Comparison of ENCODE assay signal across 8 cellular contexts in genomic region chr3:197752107-197752506, GRCh38. TPM values are rescaled to one million over a fixed set of nuclear protein-coding genes. Genes with fewer than 3 reads are reported as not detected.
DNase-seq lines count a peak whose midpoint lies in the region; ATAC-seq and TF ChIP-seq lines count a peak whose summit lies in the region.

No MANE protein-coding gene starts in this region.

- H3K4me3 Mint-ChIP-seq in CD4-positive, alpha-beta memory T cell, result peak overlapping the region; percentile 74 to 89 (median 78)

- no peak for TF ChIP-seq EP300 in neural cell (conservative IDR thresholded peaks at IDR 0.05; ENCODE audit: poor library complexity, severe bottlenecking)

- H3K9me3 Mint-ChIP-seq in CD4-positive, alpha-beta memory T cell, result no peaks in the 10 kb centered on the region

- peak overlapping the region; percentile 63 for H3K4me2 ChIP-seq in IMR-90 (ENCODE audit: low read depth, low read length)
- peak overlapping the region; percentile 42 for H3K4me2 ChIP-seq in neural cell (ENCODE audit: low read length)

- H3K27me3 Mint-ChIP-seq in CD4-positive, alpha-beta memory T cell, result peaks cover 0 to 2% of the 10 kb centered on the region in 2 donors

- H3K79me2 ChIP-seq in neural cell (replicated peaks; ENCODE audit: insufficient read depth, low read length), result peaks cover 61% of the 10 kb centered on the region

- no peak overlapping the region for H3K56ac ChIP-seq in IMR-90 (ENCODE audit: extremely low read depth, insufficient read depth, low read length)

- H3K4me1 Mint-ChIP-seq in CD4-positive, alpha-beta memory T cell, result peaks cover 40 to 71% (median 52%) of the 10 kb centered on the region in 4 donors

- H4K8ac ChIP-seq in IMR-90 (ENCODE audit: low read depth in 2 of 2, low read length in 2 of 2), result no peak overlapping the region

- H3K27ac Mint-ChIP-seq in CD4-positive, alpha-beta memory T cell, result peak overlapping the region; percentile 74 to 97 (median 81)

- intact Hi-C loops in CD4-positive, alpha-beta memory T cell (cut with micrococcal nuclease), result loop anchor here (5.0 kb wide), 1 partner anchor 200 kb away; the partner anchor contains the start of gene RPL35A
- intact Hi-C loops in IMR-90 (cut with micrococcal nuclease) (no loop called here), ascending aorta (cut with DNase I) (no loop called here), posterior cingulate gyrus (cut with DNase I) (loop anchor here (5.0 kb wide), 1 partner anchor 40 kb away; the partner anchor contains the start of gene LRCH3)

- H3K36me3 Mint-ChIP-seq in CD4-positive, alpha-beta memory T cell, result peaks cover 5 to 23% of the 10 kb centered on the region in 2 donors

- H3K79me1 ChIP-seq in IMR-90 (ENCODE audit: low read depth in 1 of 2, low read length in 2 of 2), result peaks cover 7 to 33% of the 10 kb centered on the region in 2 experiments; a peak in 3 of 4 replicates

- H4K91ac ChIP-seq in IMR-90 (ENCODE audit: insufficient read depth, low read depth, low read length), result no peak overlapping the region

- peaks cover 6% of the 10 kb centered on the region; the same call in 1 of the 2 replicates for H3K9me1 ChIP-seq in IMR-90 (ENCODE audit: insufficient read depth, low read length)

- 0 out of 2 replicates have a peak overlapping the region, but pooled peaks have one; percentile 22 for H3K14ac ChIP-seq in IMR-90 (replicated peaks; ENCODE audit: low read depth, low read length)

- no peak overlapping the region for H3K4ac ChIP-seq in IMR-90 (ENCODE audit: low read depth, low read length)

- no peaks in the 10 kb centered on the region for H3K9me2 ChIP-seq in neural cell (ENCODE audit: insufficient read depth, low read length)

- H3K9ac ChIP-seq in IMR-90 (ENCODE audit: low read depth, low read length) (peak overlapping the region; percentile 46; the same call in 1 of the 2 replicates), neural cell (ENCODE audit: low read length) (no peak overlapping the region)

- H3K36me3 ChIP-seq in CD4-positive, alpha-beta memory T cell (ENCODE audit: insufficient read depth, low read length), result peaks cover 8% of the 10 kb centered on the region
- no peaks in the 10 kb centered on the region for H3K36me3 ChIP-seq in IMR-90 (ENCODE audit: control insufficient read depth, insufficient read depth, low read length)
- H3K36me3 ChIP-seq in ascending aorta, result no peaks in the 10 kb centered on the region
- H3K36me3 ChIP-seq in neural cell (ENCODE audit: insufficient read depth, low read length), result no peaks in the 10 kb centered on the region

- WGBS in IMR-90 (ENCODE audit: extremely low coverage in 2 of 2, insufficient read length in 1 of 2), 2 experiments, result no CpG with 5 or more reads among the region's 5 CpGs

- CTCF ChIA-PET in CD4-positive, alpha-beta memory T cell (lab: Charles Lee; ENCODE audit: partially characterized antibody), result no interaction called here
- CTCF ChIA-PET in IMR-90 (lab: Yijun Ruan, JAX), result no interaction called here

- no peak overlapping the region for H3K4me3 ChIP-seq in CD4-positive, alpha-beta memory T cell (ENCODE audit: low read length in 2 of 2)
- H3K4me3 ChIP-seq in IMR-90 (ENCODE audit: insufficient read depth, low read depth, low read length) (no peak overlapping the region), ascending aorta (peak overlapping the region; percentile 74 to 95), neural cell (ENCODE audit: low read length) (peak overlapping the region; percentile 95)

- TF ChIP-seq POLR2A in IMR-90 (IDR thresholded peaks at IDR 0.05; ENCODE audit: low read depth, low read length), result no peak

- no peak overlapping the region for H3K27ac ChIP-seq in CD4-positive, alpha-beta memory T cell (ENCODE audit: low read depth, low read length)
- no peak overlapping the region for H3K27ac ChIP-seq in IMR-90 (ENCODE audit: insufficient read depth, low read length)
- peak overlapping the region; percentile 96 to 100 for H3K27ac ChIP-seq in ascending aorta
- peak overlapping the region; percentile 11 for H3K27ac ChIP-seq in neural cell (ENCODE audit: low read length)

- H2BK120ac ChIP-seq in IMR-90 (ENCODE audit: low read depth, low read length), result no peak overlapping the region

- peak overlapping the region; percentile 47 for H2AK9ac ChIP-seq in IMR-90 (replicated peaks; ENCODE audit: low read depth, low read length, poor library complexity)

- no peak for DNase-seq in CD4-positive, alpha-beta memory T cell
- DNase-seq in IMR-90, result no peak
- no peak for DNase-seq in ascending aorta (ENCODE audit: low spot score in 2 of 2)
- DNase-seq in HuH-7.5 (ENCODE audit: low spot score), result no peak
- no peak for DNase-seq in posterior cingulate gyrus
- DNase-seq in HCEC 1CT, result no peak
- no peak for DNase-seq in NCI-H2081 treated with DMSO at 0.1 percent for 48 hours (lab: John Stamatoyannopoulos, UW)

- H3K9me3 ChIP-seq in CD4-positive, alpha-beta memory T cell (ENCODE audit: control insufficient read depth in 1 of 2, low read length in 2 of 2), result no peaks in the 10 kb centered on the region
- no peaks in the 10 kb centered on the region for H3K9me3 ChIP-seq in IMR-90 (ENCODE audit: control insufficient read depth, insufficient read depth, low read length)
- H3K9me3 ChIP-seq in ascending aorta, result no peaks in the 10 kb centered on the region
- H3K9me3 ChIP-seq in neural cell (ENCODE audit: low read length), result no peaks in the 10 kb centered on the region

- in situ Hi-C loops in IMR-90 (cut with MboI; ENCODE audit: low sequenced_read_pairs), result no loop called here

- no peak for TF ChIP-seq CTCF in IMR-90 (conservative IDR thresholded peaks at IDR 0.05; ENCODE audit: low read depth, low read length)
- no peak for TF ChIP-seq CTCF in ascending aorta (IDR thresholded peaks at IDR 0.05)
- no peak for TF ChIP-seq CTCF in neural cell (IDR thresholded peaks at IDR 0.05; ENCODE audit: poor library complexity, severe bottlenecking)

- peaks cover 64% of the 10 kb centered on the region for H3K4me1 ChIP-seq in CD4-positive, alpha-beta memory T cell (ENCODE audit: insufficient read depth, low read length)
- peaks cover 4% of the 10 kb centered on the region for H3K4me1 ChIP-seq in IMR-90 (ENCODE audit: control insufficient read depth, insufficient read depth, low read length)
- peaks cover 0 to 17% of the 10 kb centered on the region in 2 donors for H3K4me1 ChIP-seq in ascending aorta

- POLR2A ChIA-PET in CD4-positive, alpha-beta memory T cell (lab: Charles Lee; ENCODE audit: partially characterized antibody), result interaction anchor here (2.4 kb wide), 1 partner anchor 40 kb away, joined by 31 read pairs; no protein-coding TSS in a partner anchor
- POLR2A ChIA-PET in IMR-90 (lab: Charles Lee; ENCODE audit: unreplicated experiment), result no interaction called here

- H4K20me1 ChIP-seq in IMR-90 (ENCODE audit: insufficient read depth, low read length) (peaks cover 57% of the 10 kb centered on the region), neural cell (ENCODE audit: insufficient read depth) (peaks cover 13% of the 10 kb centered on the region)

- BruUV-seq in IMR-90 (replicated peaks; lab: Mats Ljungman, UMichigan), result no TSS peak

- H2AFZ ChIP-seq in IMR-90 (replicated peaks; ENCODE audit: low read length, poor library complexity) (no peak overlapping the region), neural cell (ENCODE audit: low read depth, low read length) (no peak overlapping the region)

- H3F3A ChIP-seq in neural cell (ENCODE audit: insufficient read depth, low read length, poor library complexity, severe bottlenecking), result peaks cover 7% of the 10 kb centered on the region

- H3K18ac ChIP-seq in IMR-90 (ENCODE audit: low read depth, low read length), result no peak overlapping the region

- TF ChIP-seq RAD21 in IMR-90 (IDR thresholded peaks at IDR 0.05; ENCODE audit: low read length), result no peak
- TF ChIP-seq RAD21 in neural cell (conservative IDR thresholded peaks at IDR 0.05), result no peak

- no peak overlapping the region for H2BK5ac ChIP-seq in IMR-90 (ENCODE audit: low read depth, low read length, poor library complexity, severe bottlenecking)

- H2AK5ac ChIP-seq in IMR-90 (ENCODE audit: low read depth, low read length), result no peak overlapping the region

- no peaks in the 10 kb centered on the region for H3K27me3 ChIP-seq in CD4-positive, alpha-beta memory T cell (ENCODE audit: insufficient read depth, low read length)
- H3K27me3 ChIP-seq in IMR-90 (ENCODE audit: control insufficient read depth, insufficient read depth, low read length) (no peaks in the 10 kb centered on the region), ascending aorta (no peaks in the 10 kb centered on the region), neural cell (ENCODE audit: insufficient read depth, low read depth, low read length) (no peaks in the 10 kb centered on the region)

- ATAC-seq in IMR-90 (ENCODE audit: low read depth), result no peak

- H2BK20ac ChIP-seq in IMR-90 (ENCODE audit: low read depth, low read length), result no peak overlapping the region

- dilution Hi-C loops in IMR-90 (cut with HindIII; ENCODE audit: low sequenced_read_pairs, unreplicated experiment), result no loop called here

- peak overlapping the region; percentile 67 for H3K23ac ChIP-seq in IMR-90 (ENCODE audit: low read depth, low read length)

- no peak overlapping the region for H4K5ac ChIP-seq in IMR-90 (ENCODE audit: low read depth, low read length)

- no peak overlapping the region for H2BK15ac ChIP-seq in IMR-90 (ENCODE audit: low read depth, low read length)

RNA-seq across cellular contexts. Expression of gene FYTTD1, which starts 2.4 kb away (rescaled TPM):
- 10 to 100 TPM; 60.0 to 60.2 TPM for total RNA-seq in CD4-positive, alpha-beta memory T cell
- 100 to 1,000 TPM in 1 of 2 donors, 10 to 100 TPM in 1; 98.6 to 120 TPM for polyA plus RNA-seq in CD4-positive, alpha-beta memory T cell
- total RNA-seq in IMR-90 (2012; rRNA removed) (50.2 and 67.2 TPM in 2 replicates), ascending aorta (14.0 TPM)
- polyA plus RNA-seq in IMR-90 (2012; rRNA removed) (15.4 and 20.4 TPM in 2 replicates), neural cell (74.7 and 87.0 TPM in 2 replicates)
- 2.2 and 3.6 TPM in 2 replicates for polyA plus RNA-seq in IMR-90 (2012; cell fraction: cytosol; rRNA removed)
- polyA plus RNA-seq in IMR-90 (2012; cell fraction: nucleus; rRNA removed; ENCODE audit: low replicate concordance), result 1.6 and 12.9 TPM in 2 replicates
- polyA minus RNA-seq in neural cell, result 98.4 and 138 TPM in 2 replicates

RNA-seq across cellular contexts. Expression of gene RUBCN, which starts 15.4 kb away (rescaled TPM):
- total RNA-seq in CD4-positive, alpha-beta memory T cell, result 10 to 100 TPM; 64.0 to 69.6 TPM
- polyA plus RNA-seq in CD4-positive, alpha-beta memory T cell, result 10 to 100 TPM; 13.2 to 26.5 TPM
- total RNA-seq in IMR-90 (2012; rRNA removed) (8.3 and 10.8 TPM in 2 replicates), ascending aorta (27.4 TPM)
- polyA plus RNA-seq in IMR-90 (2012; rRNA removed) (11.8 and 12.6 TPM in 2 replicates), neural cell (16.1 and 22.8 TPM in 2 replicates)
- polyA plus RNA-seq in IMR-90 (2012; cell fraction: cytosol; rRNA removed), result 6.2 and 10.4 TPM in 2 replicates
- polyA plus RNA-seq in IMR-90 (2012; cell fraction: nucleus; rRNA removed; ENCODE audit: low replicate concordance), result 31.5 and 32.7 TPM in 2 replicates
- 41.1 and 42.6 TPM in 2 replicates for polyA minus RNA-seq in neural cell

RNA-seq across cellular contexts. Expression of gene LRCH3, which starts 38.9 kb away (rescaled TPM):
- total RNA-seq in CD4-positive, alpha-beta memory T cell, result 10 to 100 TPM; 76.0 to 87.7 TPM
- polyA plus RNA-seq in CD4-positive, alpha-beta memory T cell, result 10 to 100 TPM in 1 of 2 donors, 1 to 10 TPM in 1; 7.4 to 21.5 TPM
- 28.5 and 33.1 TPM in 2 replicates for total RNA-seq in IMR-90 (2012; rRNA removed)
- 30.4 and 40.5 TPM in 2 replicates for polyA plus RNA-seq in IMR-90 (2012; rRNA removed)
- polyA plus RNA-seq in IMR-90 (2012; cell fraction: cytosol; rRNA removed), result 14.1 and 42.1 TPM in 2 replicates
- polyA plus RNA-seq in IMR-90 (2012; cell fraction: nucleus; rRNA removed; ENCODE audit: low replicate concordance), result 19.7 and 60.8 TPM in 2 replicates
- 22.2 TPM for total RNA-seq in ascending aorta
- polyA plus RNA-seq in neural cell, result 36.2 and 41.4 TPM in 2 replicates
- 128 and 135 TPM in 2 replicates for polyA minus RNA-seq in neural cell

Comparison
In these comparisons a context has a peak if more than half of its experiments do, and no peak if none do; other contexts are left out.
1. H3K27ac ChIP-seq: peak in ascending aorta (2 of 2) and neural cell (single experiment); none in CD4-positive, alpha-beta memory T cell (single experiment) and IMR-90 (single experiment).
2. H3K4me3 ChIP-seq: peak in ascending aorta (2 of 2) and neural cell (single experiment); none in CD4-positive, alpha-beta memory T cell (0 of 2) and IMR-90 (single experiment).
3. intact Hi-C loops: an anchor here in CD4-positive, alpha-beta memory T cell (5.0 kb wide) and posterior cingulate gyrus (5.0 kb wide); none called in IMR-90 and ascending aorta.